ENCODE assay signal across 29 cellular contexts in genomic region chr13:98317573-98318171, GRCh38.
"Had no signal": no experiment of that assay in that cellular context is flagged by ENCODE, and none has a peak within 500 bp of the region (broad histone marks: within the 10 kb centered on the region; RNA-seq: fewer than 3 reads in every experiment).

No MANE protein-coding gene starts in this region.

- H3K27ac Mint-ChIP-seq: naive thymus-derived CD8-positive, alpha-beta T cell; neural progenitor cell; stimulated activated effector memory CD8-positive, alpha-beta T cell treated with anti-CD3 and anti-CD28 coated beads, Interleukin-12 subunit alpha, Interleukin-12 subunit beta, amount 100 ng/mL, for 72 hours; stimulated activated naive CD8-positive, alpha-beta T cell treated with anti-CD3 and anti-CD28 coated beads, Interleukin-15, Interleukin-2, amounts not matched to agents 100 ng/mL and 50 ng/mL, for 24 hours; type B pancreatic cell had no signal

- FAIRE-seq: keratinocyte, pancreas, small intestine had no signal

- H3K4me1 ChIP-seq: prostate gland, spleen, suprapubic skin, tibial nerve, uterus had no signal

- H3K27me3 ChIP-seq: left lung, neural progenitor cell, neutrophil, pancreas, sigmoid colon, spleen, suprapubic skin, tibial nerve, uterus had no signal

- H3K4me3 ChIP-seq: left lung, lung, neural progenitor cell, pancreas, prostate gland, sigmoid colon, spleen, suprapubic skin, tibial nerve, uterus had no signal

- H3K27me3 Mint-ChIP-seq: type B pancreatic cell had no signal

- H3K9me3 Mint-ChIP-seq: naive thymus-derived CD8-positive, alpha-beta T cell; nephron; neural progenitor cell; stimulated activated effector memory CD8-positive, alpha-beta T cell treated with anti-CD3 and anti-CD28 coated beads, Interleukin-12 subunit alpha, Interleukin-12 subunit beta, amount 100 ng/mL, for 72 hours; stimulated activated naive CD8-positive, alpha-beta T cell treated with anti-CD3 and anti-CD28 coated beads, Interleukin-15, Interleukin-2, amounts not matched to agents 100 ng/mL and 50 ng/mL, for 24 hours had no signal

- H3K9ac ChIP-seq: neural progenitor cell had no signal

- H3K4me2 ChIP-seq: neural progenitor cell had no signal

- ATAC-seq: left cardiac atrium; left lung; naive thymus-derived CD8-positive, alpha-beta T cell; pancreas; right cardiac atrium; stimulated activated effector memory CD8-positive, alpha-beta T cell treated with anti-CD3 and anti-CD28 coated beads, Interleukin-12 subunit alpha, Interleukin-12 subunit beta, amount 100 ng/mL, for 72 hours had no signal

- H3K9me3 ChIP-seq: left lung, neutrophil, pancreas, prostate gland, sigmoid colon, spleen, suprapubic skin, tibial nerve, uterus had no signal

- H3K36me3 ChIP-seq: left lung, neural progenitor cell, neutrophil, pancreas, prostate gland, sigmoid colon, spleen, suprapubic skin, tibial nerve, uterus had no signal

- H3K36me3 Mint-ChIP-seq: naive thymus-derived CD8-positive, alpha-beta T cell; stimulated activated effector memory CD8-positive, alpha-beta T cell treated with anti-CD3 and anti-CD28 coated beads, Interleukin-12 subunit alpha, Interleukin-12 subunit beta, amount 100 ng/mL, for 72 hours had no signal

- H3K27ac ChIP-seq: left lung, neural progenitor cell, neutrophil, pancreas, prostate gland, sigmoid colon, spleen, suprapubic skin, tibial nerve, uterus had no signal

- H3K4me1 Mint-ChIP-seq: naive thymus-derived CD8-positive, alpha-beta T cell; stimulated activated effector memory CD8-positive, alpha-beta T cell treated with anti-CD3 and anti-CD28 coated beads, Interleukin-12 subunit alpha, Interleukin-12 subunit beta, amount 100 ng/mL, for 72 hours had no signal

- H2AFZ ChIP-seq: neural progenitor cell had no signal

- DNase-seq: head of caudate nucleus; hippocampal formation; kidney glomerular epithelial cell; left cardiac atrium; left lung; mesendoderm; midbrain; naive thymus-derived CD8-positive, alpha-beta T cell; pancreas; posterior cingulate gyrus; retina; right cardiac atrium; sigmoid colon; small intestine; spleen; stimulated activated CD4-positive, alpha-beta T cell treated with anti-CD3 and anti-CD28 coated beads, Interleukin-4, amount 100 ng/mL, for 24 hours; stimulated activated naive CD4-positive, alpha-beta T cell; uterus had no signal

- H3K4me3 Mint-ChIP-seq: naive thymus-derived CD8-positive, alpha-beta T cell; nephron; neural progenitor cell; stimulated activated effector memory CD8-positive, alpha-beta T cell treated with anti-CD3 and anti-CD28 coated beads, Interleukin-12 subunit alpha, Interleukin-12 subunit beta, amount 100 ng/mL, for 72 hours; stimulated activated naive CD8-positive, alpha-beta T cell treated with anti-CD3 and anti-CD28 coated beads, Interleukin-15, Interleukin-2, amounts not matched to agents 100 ng/mL and 50 ng/mL, for 24 hours; type B pancreatic cell had no signal
